26 cellular contexts compared by ENCODE assay signal in the genomic region with DNA sequence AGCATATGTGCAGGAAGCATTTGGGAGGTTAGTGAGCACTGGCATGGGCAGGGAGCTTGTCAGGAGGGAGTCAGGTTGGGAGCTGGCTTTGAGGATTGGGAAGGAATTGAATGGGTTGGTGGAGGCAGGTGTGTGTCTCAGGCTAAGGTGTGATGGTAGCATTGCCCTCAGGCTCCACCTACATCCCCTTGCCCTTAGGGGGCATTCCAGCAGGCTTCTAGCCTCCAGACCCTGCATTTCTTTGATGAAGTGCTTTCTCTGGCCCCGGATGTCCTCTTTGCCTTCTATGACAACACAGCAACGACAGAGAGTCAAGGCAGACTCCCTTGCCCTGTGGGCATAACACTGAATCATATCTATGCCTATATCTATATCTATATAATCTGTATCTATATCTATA.
"Had no signal": no experiment of that assay in that cellular context is flagged by ENCODE, and none has a peak within 500 bp of the region (broad histone marks: within the 10 kb centered on the region; RNA-seq: fewer than 3 reads in every experiment).

No MANE protein-coding gene starts in this region.

- H3K4me1 ChIP-seq: ascending aorta had no signal

- H3K4me2 ChIP-seq: PC-9 had no signal

- H3K9me3 Mint-ChIP-seq: activated B cell treated with CpG ODN at 0.5 μM for 24 hours; activated CD4-positive, alpha-beta T cell treated with anti-CD3 and anti-CD28 coated beads, Interleukin-2, amount 10 ng/mL, durations not matched to agents 24 days and 14 days; activated naive CD4-positive, alpha-beta T cell treated with anti-CD3 and anti-CD28 coated beads, Interleukin-2, amount 50 U/mL, for 72 hours; activated naive CD8-positive, alpha-beta T cell treated with anti-CD3 and anti-CD28 coated beads, Interleukin-2, amount 50 U/mL, for 24 hours; activated T-cell treated with anti-CD3 and anti-CD28 coated beads, Interleukin-2, amount 50 U/mL, for 24 hours; activated T-helper 1 cell treated with anti-CD3 and anti-CD28 coated beads, Interleukin-12 subunit alpha, Interleukin-12 subunit beta, Interleukin-2, Interleukin-4 antibody, amounts not matched to agents 30 ng/mL and 10 ng/mL and 1 ng/mL, durations not matched to agents 14 hours and 24 hours and 36 hours; central memory CD8-positive, alpha-beta T cell; T-helper 1 cell treated with Interleukin-12 subunit alpha and Interleukin-12 subunit beta and Interleukin-4 antibody, amounts not matched to agents 30 μg/mL and 1 μg/mL, for 36 hours had no signal

- H3K27ac ChIP-seq: ascending aorta, body of pancreas, PC-9 had no signal

- H2AFZ ChIP-seq: PC-9 had no signal

- H3K27ac Mint-ChIP-seq: activated B cell treated with CpG ODN at 0.5 μM for 24 hours; activated CD4-positive, alpha-beta T cell treated with anti-CD3 and anti-CD28 coated beads, Interleukin-2, amount 10 ng/mL, durations not matched to agents 24 days and 14 days; activated CD8-positive, alpha-beta memory T cell treated with anti-CD3 and anti-CD28 coated beads, Interleukin-2, amount 10 ng/mL, durations not matched to agents 7 days and 5 days; activated naive CD4-positive, alpha-beta T cell treated with anti-CD3 and anti-CD28 coated beads, Interleukin-2, amount 50 U/mL, for 72 hours; activated naive CD8-positive, alpha-beta T cell treated with anti-CD3 and anti-CD28 coated beads, Interleukin-2, amount 50 U/mL, for 24 hours; activated T-cell treated with anti-CD3 and anti-CD28 coated beads, Interleukin-2, amount 50 U/mL, for 24 hours; activated T-helper 1 cell treated with anti-CD3 and anti-CD28 coated beads, Interleukin-12 subunit alpha, Interleukin-12 subunit beta, Interleukin-2, Interleukin-4 antibody, amounts not matched to agents 30 ng/mL and 10 ng/mL and 1 ng/mL, durations not matched to agents 14 hours and 24 hours and 36 hours; T-helper 1 cell treated with Interleukin-12 subunit alpha and Interleukin-12 subunit beta and Interleukin-4 antibody, amounts not matched to agents 30 μg/mL and 1 μg/mL, for 36 hours had no signal

- H3K27me3 Mint-ChIP-seq: activated B cell treated with CpG ODN at 0.5 μM for 24 hours; activated CD4-positive, alpha-beta T cell treated with anti-CD3 and anti-CD28 coated beads, Interleukin-2, amount 10 ng/mL, durations not matched to agents 24 days and 14 days; activated CD8-positive, alpha-beta memory T cell treated with anti-CD3 and anti-CD28 coated beads, Interleukin-2, amount 10 ng/mL, durations not matched to agents 7 days and 5 days; activated naive CD8-positive, alpha-beta T cell treated with anti-CD3 and anti-CD28 coated beads, Interleukin-2, amount 50 U/mL, for 24 hours; activated T-cell treated with anti-CD3 and anti-CD28 coated beads, Interleukin-2, amount 50 U/mL, for 24 hours; central memory CD8-positive, alpha-beta T cell had no signal

- H3K27me3 ChIP-seq: ascending aorta, body of pancreas had no signal

- DNase-seq: activated B cell treated with CpG ODN at 0.5 μM for 24 hours; activated CD4-positive, alpha-beta T cell treated with anti-CD3 and anti-CD28 coated beads for 1 hour; activated CD4-positive, alpha-beta T cell treated with anti-CD3 and anti-CD28 coated beads, Interleukin-2, amount 10 ng/mL, durations not matched to agents 24 days and 14 days; activated CD4-positive, alpha-beta T cell treated with anti-CD3 and anti-CD28 coated beads, Interleukin-2, amount 50 U/mL, for 48 hours; activated CD8-positive, alpha-beta memory T cell treated with anti-CD3 and anti-CD28 coated beads, Interleukin-2, amount 10 ng/mL, durations not matched to agents 7 days and 5 days; activated effector memory CD4-positive, alpha-beta T cell treated with Interleukin-2 at 50 U/mL for 16 hours; activated naive CD4-positive, alpha-beta T cell treated with Interleukin-2 at 50 U/mL for 16 hours; activated naive CD8-positive, alpha-beta T cell treated with anti-CD3 and anti-CD28 coated beads, Interleukin-2, amount 50 U/mL, for 24 hours; activated T-cell treated with anti-CD3 and anti-CD28 coated beads, Interleukin-2, amount 50 U/mL, for 24 hours; amniotic stem cell; body of pancreas; Kasumi-1; KBM-7; NCI-H1105; NCI-H1436; NCI-H1694 treated with DMSO at 0.1 percent for 48 hours; NCI-H2081; NCI-H446; NCI-H524; PC-9; SHP77 treated with DMSO at 0.1 percent for 48 hours had no signal

- H3K9me3 ChIP-seq: ascending aorta, body of pancreas had no signal

- H3K4me3 Mint-ChIP-seq: activated B cell treated with CpG ODN at 0.5 μM for 24 hours; activated CD4-positive, alpha-beta T cell treated with anti-CD3 and anti-CD28 coated beads, Interleukin-2, amount 10 ng/mL, durations not matched to agents 24 days and 14 days; activated CD8-positive, alpha-beta memory T cell treated with anti-CD3 and anti-CD28 coated beads, Interleukin-2, amount 10 ng/mL, durations not matched to agents 7 days and 5 days; activated naive CD8-positive, alpha-beta T cell treated with anti-CD3 and anti-CD28 coated beads, Interleukin-2, amount 50 U/mL, for 24 hours; activated T-cell treated with anti-CD3 and anti-CD28 coated beads, Interleukin-2, amount 50 U/mL, for 24 hours; activated T-helper 1 cell treated with anti-CD3 and anti-CD28 coated beads, Interleukin-12 subunit alpha, Interleukin-12 subunit beta, Interleukin-2, Interleukin-4 antibody, amounts not matched to agents 30 ng/mL and 10 ng/mL and 1 ng/mL, durations not matched to agents 14 hours and 24 hours and 36 hours; central memory CD8-positive, alpha-beta T cell; T-helper 1 cell treated with Interleukin-12 subunit alpha and Interleukin-12 subunit beta and Interleukin-4 antibody, amounts not matched to agents 30 μg/mL and 1 μg/mL, for 36 hours had no signal

- H3K4me3 ChIP-seq: ascending aorta, body of pancreas, PC-9 had no signal

- H3K36me3 ChIP-seq: ascending aorta had no signal
